Comparison of ENCODE assay signal across 28 cellular contexts in the genomic region with DNA sequence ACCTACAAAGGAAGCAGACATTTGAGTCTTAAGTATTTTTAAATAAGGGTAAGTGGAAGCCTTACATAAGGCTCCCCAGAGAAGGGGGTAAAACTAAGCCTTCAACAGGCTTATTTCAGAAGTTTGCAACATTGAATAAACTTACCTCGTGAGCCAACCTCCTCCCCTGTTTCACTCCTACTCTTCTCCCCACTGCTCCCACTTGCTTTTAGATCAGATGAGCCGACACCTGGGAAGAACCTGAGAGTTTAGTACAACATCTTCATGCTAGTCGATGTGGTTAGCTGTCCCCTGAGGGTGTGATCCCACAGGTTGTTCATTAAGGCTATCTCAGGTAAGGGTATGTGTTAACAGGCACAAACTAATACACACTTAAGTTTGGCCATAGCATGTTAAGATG.
"Had no signal": no experiment of that assay in that cellular context is flagged by ENCODE, and none has a peak within 500 bp of the region (broad histone marks: within the 10 kb centered on the region; RNA-seq: fewer than 3 reads in every experiment).

No MANE protein-coding gene starts in this region.

- H3K4me1 ChIP-seq: stomach, suprapubic skin, testis, thyroid gland, tibial artery, tibial nerve, upper lobe of left lung, upper lobe of right lung, uterus, vagina had no signal

- H3K27ac Mint-ChIP-seq: stimulated activated effector memory CD8-positive, alpha-beta T cell treated with anti-CD3 and anti-CD28 coated beads, Interleukin-12 subunit alpha, Interleukin-12 subunit beta, amount 100 ng/mL, for 72 hours; stimulated activated memory B cell treated with anti-CD40 and anti-IgM and Interleukin-4, amounts not matched to agents 10 μg/mL and 1 μg/mL and 100 μg/mL, for 72 hours; stimulated activated naive B cell treated with anti-CD40 and anti-IgM and Interleukin-4, amounts not matched to agents 10 μg/mL and 1 μg/mL and 100 μg/mL, for 72 hours; stimulated activated naive CD8-positive, alpha-beta T cell treated with anti-CD3 and anti-CD28 coated beads, Interleukin-15, amount 100 ng/mL, for 72 hours; stimulated activated naive CD8-positive, alpha-beta T cell treated with anti-CD3 and anti-CD28 coated beads, Interleukin-15, Interleukin-2, amounts not matched to agents 100 ng/mL and 50 ng/mL, for 24 hours; type B pancreatic cell had no signal

- H3K9me3 Mint-ChIP-seq: stimulated activated effector memory CD8-positive, alpha-beta T cell treated with anti-CD3 and anti-CD28 coated beads, Interleukin-12 subunit alpha, Interleukin-12 subunit beta, amount 100 ng/mL, for 72 hours; stimulated activated memory B cell treated with anti-CD40 and anti-IgM and Interleukin-4, amounts not matched to agents 10 μg/mL and 1 μg/mL and 100 μg/mL, for 72 hours; stimulated activated naive B cell treated with anti-CD40 and anti-IgM and Interleukin-4, amounts not matched to agents 10 μg/mL and 1 μg/mL and 100 μg/mL, for 72 hours; stimulated activated naive CD8-positive, alpha-beta T cell treated with anti-CD3 and anti-CD28 coated beads, Interleukin-15, amount 100 ng/mL, for 72 hours; stimulated activated naive CD8-positive, alpha-beta T cell treated with anti-CD3 and anti-CD28 coated beads, Interleukin-15, Interleukin-2, amounts not matched to agents 100 ng/mL and 50 ng/mL, for 24 hours; type B pancreatic cell had no signal

- H3K27me3 ChIP-seq: testis, thyroid gland, transverse colon, upper lobe of left lung, uterus, vagina had no signal

- H3K4me3 Mint-ChIP-seq: stimulated activated effector memory CD8-positive, alpha-beta T cell treated with anti-CD3 and anti-CD28 coated beads, Interleukin-12 subunit alpha, Interleukin-12 subunit beta, amount 100 ng/mL, for 72 hours; stimulated activated memory B cell treated with anti-CD40 and anti-IgM and Interleukin-4, amounts not matched to agents 10 μg/mL and 1 μg/mL and 100 μg/mL, for 72 hours; stimulated activated naive B cell treated with anti-CD40 and anti-IgM and Interleukin-4, amounts not matched to agents 10 μg/mL and 1 μg/mL and 100 μg/mL, for 72 hours; stimulated activated naive CD8-positive, alpha-beta T cell treated with anti-CD3 and anti-CD28 coated beads, Interleukin-15, amount 100 ng/mL, for 72 hours; stimulated activated naive CD8-positive, alpha-beta T cell treated with anti-CD3 and anti-CD28 coated beads, Interleukin-15, Interleukin-2, amounts not matched to agents 100 ng/mL and 50 ng/mL, for 24 hours; type B pancreatic cell had no signal

- H3K9me3 ChIP-seq: stomach, suprapubic skin, testis, thoracic aorta, thyroid gland, tibial artery, tibial nerve, transverse colon, upper lobe of left lung, upper lobe of right lung, uterus, vagina had no signal

- DNase-seq: stimulated activated CD4-positive, alpha-beta T cell treated with anti-CD3 and anti-CD28 coated beads, Interleukin-2, amount 100 ng/mL, for 48 hours; stimulated activated CD4-positive, alpha-beta T cell treated with anti-CD3 and anti-CD28 coated beads, Interleukin-4, amount 100 ng/mL, for 1 hour; stimulated activated CD4-positive, alpha-beta T cell treated with anti-CD3 and anti-CD28 coated beads, Interleukin-4, amount 100 ng/mL, for 24 hours; stimulated activated CD4-positive, alpha-beta T cell treated with anti-CD3 and anti-CD28 coated beads, Interleukin-4, amount 100 ng/mL, for 4 hours; stimulated activated CD8-positive, alpha-beta memory T cell treated with anti-CD3 and anti-CD28 coated beads, Interleukin-4, amount 100 ng/mL, for 48 hours; stimulated activated naive B cell treated with anti-CD40 and anti-IgM and Interleukin-4, amounts not matched to agents 10 μg/mL and 1 μg/mL and 100 μg/mL, for 72 hours; stimulated activated naive CD4-positive, alpha-beta T cell; stimulated activated naive CD4-positive, alpha-beta T cell treated with Interleukin-2 at 50 U/mL for 16 hours; stimulated activated naive CD8-positive, alpha-beta T cell treated with anti-CD3 and anti-CD28 coated beads, Interleukin-15, amount 100 ng/mL, for 72 hours; stimulated activated naive CD8-positive, alpha-beta T cell treated with anti-CD3 and anti-CD28 coated beads, Interleukin-15, Interleukin-2, amounts not matched to agents 100 U/mL and 50 U/mL, for 24 hours; stomach; substantia nigra; testis; thyroid gland; tibial artery; transverse colon; trophoblast cell; upper lobe of left lung; upper lobe of right lung; uterus had no signal

- H3K36me3 ChIP-seq: stomach, suprapubic skin, thoracic aorta, thyroid gland, tibial artery, tibial nerve, transverse colon, upper lobe of left lung, upper lobe of right lung, uterus, vagina had no signal

- ATAC-seq: stimulated activated effector memory CD8-positive, alpha-beta T cell treated with anti-CD3 and anti-CD28 coated beads, Interleukin-12 subunit alpha, Interleukin-12 subunit beta, amount 100 ng/mL, for 72 hours; stimulated activated memory B cell treated with anti-CD40 and anti-IgM and Interleukin-4, amounts not matched to agents 10 μg/mL and 1 μg/mL and 100 μg/mL, for 72 hours; stimulated activated naive B cell treated with anti-CD40 and anti-IgM and Interleukin-4, amounts not matched to agents 10 μg/mL and 1 μg/mL and 100 μg/mL, for 72 hours; stimulated activated naive CD8-positive, alpha-beta T cell treated with anti-CD3 and anti-CD28 coated beads, Interleukin-15, amount 100 ng/mL, for 72 hours; stimulated activated naive CD8-positive, alpha-beta T cell treated with anti-CD3 and anti-CD28 coated beads, Interleukin-15, Interleukin-2, amounts not matched to agents 100 U/mL and 50 U/mL, for 24 hours; upper lobe of right lung had no signal

- H3K4me3 ChIP-seq: stomach, suprapubic skin, testis, thoracic aorta, thyroid gland, tibial artery, tibial nerve, transverse colon, upper lobe of left lung, upper lobe of right lung, uterus, vagina had no signal

- H3K36me3 Mint-ChIP-seq: stimulated activated effector memory CD8-positive, alpha-beta T cell treated with anti-CD3 and anti-CD28 coated beads, Interleukin-12 subunit alpha, Interleukin-12 subunit beta, amount 100 ng/mL, for 72 hours; stimulated activated memory B cell treated with anti-CD40 and anti-IgM and Interleukin-4, amounts not matched to agents 10 μg/mL and 1 μg/mL and 100 μg/mL, for 72 hours; stimulated activated naive B cell treated with anti-CD40 and anti-IgM and Interleukin-4, amounts not matched to agents 10 μg/mL and 1 μg/mL and 100 μg/mL, for 72 hours; type B pancreatic cell had no signal

- H3K27ac ChIP-seq: stomach, suprapubic skin, testis, thoracic aorta, thyroid gland, tibial artery, tibial nerve, transverse colon, upper lobe of left lung, upper lobe of right lung, uterus, vagina had no signal
